In genomic region chr4:82711158-82711785, GRCh38 we compare ENCODE assay signal across 18 cellular contexts.
A peak's percentile ranks its signal among the peaks of the same experiment; 100 is the strongest.
DNase-seq lines count a peak whose midpoint lies in the region; ATAC-seq and TF ChIP-seq lines count a peak whose summit lies in the region.
"Had no signal": no experiment of that assay in that cellular context is flagged by ENCODE, and none has a peak within 500 bp of the region (broad histone marks: within the 10 kb centered on the region; RNA-seq: fewer than 3 reads in every experiment).

No MANE protein-coding gene starts in this region.

- H3K27ac Mint-ChIP-seq in endodermal cell = no peak overlapping the region
- H3K27ac Mint-ChIP-seq: CD4-positive, alpha-beta T cell had no signal

- H3K9ac ChIP-seq in DND-41 (ENCODE audit: low read depth, low read length) (no peak overlapping the region), endodermal cell (ENCODE audit: extremely low read depth, low read length, poor library complexity, severe bottlenecking) (no peak overlapping the region)

- DNase-seq in DND-41 (no peak), NB4 (ENCODE audit: low read depth) (peak; percentile 10), endodermal cell (peak; percentile 52), uterus (no peak), iPS-NIHi7 (ENCODE audit: extremely low spot score) (no peak)
- DNase-seq: ACHN; AML-193; CD4-positive, alpha-beta T cell; DMS79; MG63; NCI-H1092 treated with DMSO at 0.1 percent for 48 hours; NCI-H2107; NCI-H345; NCI-H526; NK-92 treated with Interleukin-12 subunit alpha and Interleukin-12 subunit beta, amount 100 ng/mL, for 24 hours had no signal

- ATAC-seq in DND-41 (ENCODE audit: insufficient read depth, low read depth) (no peak), HG02798 (IDR thresholded peaks at IDR 0.05; ENCODE audit: poor library complexity, unreplicated experiment) (no peak)

- H3K4me1 ChIP-seq in DND-41 (ENCODE audit: insufficient read depth, low read length) (no peaks in the 10 kb centered on the region), endodermal cell (ENCODE audit: control insufficient read depth, insufficient read depth, low read length) (peaks cover 14% of the 10 kb centered on the region), uterus (no peaks in the 10 kb centered on the region)

- no peaks in the 10 kb centered on the region for H3K36me3 ChIP-seq in DND-41 (ENCODE audit: insufficient read depth, low read length)
- no peaks in the 10 kb centered on the region for H3K36me3 ChIP-seq in endodermal cell (ENCODE audit: control insufficient read depth, insufficient read depth, low read length)
- no peaks in the 10 kb centered on the region for H3K36me3 ChIP-seq in uterus
- H3K36me3 ChIP-seq: MG63 had no signal

- H3K79me2 ChIP-seq in DND-41 (ENCODE audit: insufficient read depth, low read length) = peaks cover 14% of the 10 kb centered on the region; the same call in 1 of the 2 replicates

- H3K4me2 ChIP-seq in DND-41 (ENCODE audit: insufficient read depth, low read length) = no peak overlapping the region

- H3K27me3 Mint-ChIP-seq in endodermal cell (ENCODE audit: insufficient read depth) = peaks cover 26% of the 10 kb centered on the region
- H3K27me3 Mint-ChIP-seq: CD4-positive, alpha-beta T cell had no signal

- H3K4me3 Mint-ChIP-seq in endodermal cell = no peak overlapping the region
- H3K4me3 Mint-ChIP-seq: CD4-positive, alpha-beta T cell had no signal

- H3K27me3 ChIP-seq in DND-41 (ENCODE audit: insufficient read depth, low read length, poor library complexity) = no peaks in the 10 kb centered on the region
- H3K27me3 ChIP-seq in endodermal cell (ENCODE audit: control insufficient read depth, insufficient read depth, low read length, poor library complexity, severe bottlenecking) = no peaks in the 10 kb centered on the region
- no peaks in the 10 kb centered on the region for H3K27me3 ChIP-seq in uterus
- H3K27me3 ChIP-seq: MG63 had no signal

- TF ChIP-seq POLR2A in NB4 (IDR thresholded peaks at IDR 0.05; ENCODE audit: extremely low read depth, insufficient read length) (no peak), uterus (IDR thresholded peaks at IDR 0.05) (no peak)

- peaks cover 13% of the 10 kb centered on the region for H4K20me1 ChIP-seq in DND-41 (ENCODE audit: insufficient read depth, low read length)

- WGBS in endodermal cell (ENCODE audit: insufficient coverage in 1 of 2, insufficient read length in 1 of 2), 2 experiments = 88 to 90% methylated on average over 6 to 7 of the region's 7 CpGs

- H3K36me3 Mint-ChIP-seq in endodermal cell (ENCODE audit: low read depth) = no peaks in the 10 kb centered on the region

- H3K4me1 Mint-ChIP-seq in endodermal cell = peaks cover 42% of the 10 kb centered on the region

- H3K4me3 ChIP-seq in DND-41 (ENCODE audit: low read depth in 1 of 2, low read length in 2 of 2) = no peak overlapping the region
- no peak overlapping the region for H3K4me3 ChIP-seq in NB4 (ENCODE audit: low read depth, low read length)
- no peak overlapping the region for H3K4me3 ChIP-seq in endodermal cell (ENCODE audit: low read length)
- no peak overlapping the region for H3K4me3 ChIP-seq in uterus
- H3K4me3 ChIP-seq: MG63 had no signal

- no peaks in the 10 kb centered on the region for H3K9me3 ChIP-seq in DND-41 (ENCODE audit: insufficient read depth, low read length, severe bottlenecking)
- H3K9me3 ChIP-seq in endodermal cell (ENCODE audit: control insufficient read depth, low read length) = no peaks in the 10 kb centered on the region
- no peaks in the 10 kb centered on the region for H3K9me3 ChIP-seq in uterus
- H3K9me3 ChIP-seq: MG63 had no signal

- no peaks in the 10 kb centered on the region for H3K9me3 Mint-ChIP-seq in endodermal cell
- H3K9me3 Mint-ChIP-seq: CD4-positive, alpha-beta T cell had no signal

- H2AFZ ChIP-seq in DND-41 (ENCODE audit: low read depth, low read length) = no peak overlapping the region

- TF ChIP-seq CTCF in DND-41 (IDR thresholded peaks at IDR 0.05; ENCODE audit: borderline replicate concordance, extremely low read depth, low read length, poor library complexity, severe bottlenecking) (peak; percentile 20), NB4 (IDR thresholded peaks at IDR 0.05; ENCODE audit: low read depth, low read length) (no peak), endodermal cell (conservative IDR thresholded peaks at IDR 0.05) (peak; percentile 38), uterus (IDR thresholded peaks at IDR 0.05) (no peak)

- intact Hi-C loops in uterus (cut with DNase I; ENCODE audit: low total_unique reads) = no loop called here

- H3K27ac ChIP-seq in DND-41 (ENCODE audit: low read length) (no peak overlapping the region), endodermal cell (ENCODE audit: low read depth, low read length) (no peak overlapping the region), temporal lobe (ENCODE audit: low read depth, low read length) (peak overlapping the region; percentile 51), uterus (no peak overlapping the region)
- H3K27ac ChIP-seq: RWPE1 had no signal

Comparison
In these comparisons a context has a peak if more than half of its experiments do, and no peak if none do; other contexts are left out.
1. DNase-seq: peak in NB4 (single experiment) and endodermal cell (single experiment); none in DND-41 (single experiment), uterus (0 of 2) and iPS-NIHi7 (single experiment).
2. CTCF ChIP-seq: peak in DND-41 (single experiment) and endodermal cell (single experiment); none in NB4 (single experiment) and uterus (0 of 4).